In genomic region chr12:117047810-117048584, GRCh38 we compare ENCODE assay signal across 14 cellular contexts. TPM values are rescaled to one million over a fixed set of nuclear protein-coding genes. Genes with fewer than 3 reads are reported as not detected.
A peak's percentile ranks its signal among the peaks of the same experiment; 100 is the strongest.
DNase-seq lines count a peak whose midpoint lies in the region; ATAC-seq, FAIRE-seq and TF ChIP-seq lines count a peak whose summit lies in the region.
"Had no signal": no experiment of that assay in that cellular context is flagged by ENCODE, and none has a peak within 500 bp of the region (broad histone marks: within the 10 kb centered on the region; RNA-seq: fewer than 3 reads in every experiment).

No MANE protein-coding gene starts in this region.

- peak overlapping the region; percentile 73 for H3K27ac Mint-ChIP-seq in GM23338
- H3K27ac Mint-ChIP-seq in WTC11 = peak overlapping the region; percentile 95
- H3K27ac Mint-ChIP-seq: activated naive CD8-positive, alpha-beta T cell treated with anti-CD3 and anti-CD28 coated beads, Interleukin-2, amount 10 ng/mL, durations not matched to agents 7 days and 5 days had no signal

- TF ChIP-seq CTCF in GM23338 (conservative IDR thresholded peaks at IDR 0.05; ENCODE audit: low read depth in 2 of 2) = no peak
- no peak for TF ChIP-seq CTCF in WTC11 (IDR thresholded peaks at IDR 0.05)
- no peak for TF ChIP-seq CTCF in left ventricle myocardium inferior (IDR thresholded peaks at IDR 0.05; ENCODE audit: borderline replicate concordance)
- TF ChIP-seq CTCF in retinal pigment epithelial cell (conservative IDR thresholded peaks at IDR 0.05; ENCODE audit: low read depth, low read length) = no peak
- no peak for TF ChIP-seq CTCF in transverse colon (IDR thresholded peaks at IDR 0.05)

- in situ Hi-C loops in transverse colon (cut with MboI; ENCODE audit: low pct_ligation_motif_present in 1 of 4, low pct_unique_long_range_greater_than_20kb in 1 of 4, low sequenced_read_pairs in 3 of 4) = no loop called here

- 50 to 89% methylated on average over 3 to 18 of the region's 18 CpGs for WGBS in transverse colon (ENCODE audit: low coverage in 1 of 2), 2 donors

- no peak overlapping the region for H3K4me3 Mint-ChIP-seq in GM23338
- H3K4me3 Mint-ChIP-seq in WTC11 = no peak overlapping the region
- H3K4me3 Mint-ChIP-seq: activated naive CD8-positive, alpha-beta T cell treated with anti-CD3 and anti-CD28 coated beads, Interleukin-2, amount 10 ng/mL, durations not matched to agents 7 days and 5 days had no signal

- H3K4me1 Mint-ChIP-seq in GM23338 (peaks cover 51% of the 10 kb centered on the region), WTC11 (peaks cover 55% of the 10 kb centered on the region)

- H3K4me1 ChIP-seq in GM23338 (ENCODE audit: insufficient read depth) (peaks cover 11% of the 10 kb centered on the region), left ventricle myocardium inferior (peaks cover 89% of the 10 kb centered on the region), transverse colon (peaks cover 0 to 9% (median 2%) of the 10 kb centered on the region in 4 donors)

- H3K27me3 Mint-ChIP-seq in GM23338 (ENCODE audit: insufficient read depth, low read depth, poor library complexity) (peaks cover 10% of the 10 kb centered on the region), WTC11 (ENCODE audit: low read depth) (no peaks in the 10 kb centered on the region)
- H3K27me3 Mint-ChIP-seq: activated naive CD8-positive, alpha-beta T cell treated with anti-CD3 and anti-CD28 coated beads, Interleukin-2, amount 10 ng/mL, durations not matched to agents 7 days and 5 days had no signal

- DNase-seq in GM23338 (ENCODE audit: low spot score) (no peak), WTC11 (ENCODE audit: low spot score) (no peak), left ventricle myocardium inferior (peak; percentile 73), retinal pigment epithelial cell (ENCODE audit: low read depth) (peak; percentile 50), NCI-H1105 (lab: John Stamatoyannopoulos, UW) (no peak), SIG-M5 (lab: John Stamatoyannopoulos, UW) (no peak), transverse colon (no peak), GM19239 (ENCODE audit: insufficient read length, low spot score) (no peak)
- DNase-seq: activated naive CD8-positive, alpha-beta T cell treated with anti-CD3 and anti-CD28 coated beads, Interleukin-2, amount 10 ng/mL, durations not matched to agents 7 days and 5 days; NCI-H187; stimulated activated CD4-positive, alpha-beta T cell treated with anti-CD3 and anti-CD28 coated beads, Interleukin-2, amount 100 ng/mL, for 24 hours had no signal

- H3K9me3 ChIP-seq in left ventricle myocardium inferior (replicated peaks) (no peaks in the 10 kb centered on the region), transverse colon (no peaks in the 10 kb centered on the region)

- no peaks in the 10 kb centered on the region for H3F3A ChIP-seq in GM23338 (replicated peaks; ENCODE audit: low read depth)

- H3K36me3 Mint-ChIP-seq in GM23338 (ENCODE audit: low read depth) (no peaks in the 10 kb centered on the region; the same call in 2 of the 3 replicates), WTC11 (no peaks in the 10 kb centered on the region)

- H3K4me3 ChIP-seq in GM23338 (no peak overlapping the region), left ventricle myocardium inferior (peak overlapping the region; percentile 28), retinal pigment epithelial cell (ENCODE audit: low read length) (no peak overlapping the region), transverse colon (no peak overlapping the region)

- H3K27me3 ChIP-seq in GM23338 (ENCODE audit: insufficient read depth) = no peaks in the 10 kb centered on the region
- no peaks in the 10 kb centered on the region for H3K27me3 ChIP-seq in left ventricle myocardium inferior (ENCODE audit: low read depth)
- peaks cover 9% of the 10 kb centered on the region for H3K27me3 ChIP-seq in transverse colon

- H3K36me3 ChIP-seq in GM23338 (ENCODE audit: insufficient read depth) = no peaks in the 10 kb centered on the region
- H3K36me3 ChIP-seq in left ventricle myocardium inferior = no peaks in the 10 kb centered on the region
- H3K36me3 ChIP-seq in transverse colon = no peaks in the 10 kb centered on the region

- no peak overlapping the region for H2AFZ ChIP-seq in GM23338

- POLR2A ChIA-PET in WTC11 (lab: Charles Lee) = no interaction called here

- CTCF ChIA-PET in WTC11 (lab: Charles Lee) = interaction anchor here (0.8 to 1.4 kb wide), 3 partner anchors 10 to 72 kb away, joined by 3 to 4 read pairs (median 3); no protein-coding TSS in a partner anchor

- H3K4me2 ChIP-seq in GM23338 = no peak overlapping the region

- no peaks in the 10 kb centered on the region for H3K9me2 ChIP-seq in GM23338 (ENCODE audit: insufficient read depth)

- no peaks in the 10 kb centered on the region for H3K79me2 ChIP-seq in GM23338 (replicated peaks; ENCODE audit: insufficient read depth)

- H3K9me3 Mint-ChIP-seq in GM23338 (no peaks in the 10 kb centered on the region), WTC11 (no peaks in the 10 kb centered on the region)
- H3K9me3 Mint-ChIP-seq: activated naive CD8-positive, alpha-beta T cell treated with anti-CD3 and anti-CD28 coated beads, Interleukin-2, amount 10 ng/mL, durations not matched to agents 7 days and 5 days had no signal

- TF ChIP-seq EP300 in transverse colon (IDR thresholded peaks at IDR 0.05; ENCODE audit: low read depth) = no peak

- no peak overlapping the region for H3K27ac ChIP-seq in GM23338 (ENCODE audit: low read depth)
- peak overlapping the region; percentile 95 for H3K27ac ChIP-seq in left ventricle myocardium inferior (replicated peaks)
- H3K27ac ChIP-seq in transverse colon = no peak overlapping the region

- H4K20me1 ChIP-seq in GM23338 (replicated peaks; ENCODE audit: insufficient read depth) = no peaks in the 10 kb centered on the region

- ATAC-seq in GM23338 (no peak), WTC11 (no peak)
- ATAC-seq: activated CD4-positive, CD25-positive, alpha-beta regulatory T cell treated with anti-CD3 and anti-CD28 coated beads, Interleukin-2, amount 50 U/mL, for 24 hours had no signal

- no peak for TF ChIP-seq POLR2A in transverse colon (IDR thresholded peaks at IDR 0.05)

- intact Hi-C loops in left ventricle myocardium inferior (cut with micrococcal nuclease) = no loop called here
- intact Hi-C loops in transverse colon (cut with DNase I; ENCODE audit: low total_unique reads) = no loop called here

- FAIRE-seq in GM19239 (lab: Jason Lieb, UNC) = no peak
- FAIRE-seq: frontal cortex had no signal

TF ChIP-seq in GM23338, 12 proteins besides CTCF, POLR2A, EP300 and RAD21:
- TF ChIP-seq STAT1 (IDR thresholded peaks at IDR 0.05; ENCODE audit: unreplicated experiment) = no peak

TF ChIP-seq in WTC11, 78 proteins besides CTCF, POLR2A, EP300 and RAD21:
- TF ChIP-seq ZNF425 (CRISPR knock-in tag; conservative IDR thresholded peaks at IDR 0.05) (no peak), ZNF121 (CRISPR knock-in tag; IDR thresholded peaks at IDR 0.05) (peak; percentile 57; the same call in 1 of the 2 replicates), FOXK1 (CRISPR knock-in tag; IDR thresholded peaks at IDR 0.05) (peak; percentile 68; the same call in 1 of the 2 replicates)
TF ChIP-seq in WTC11: peak in this region for 2.

RNA-seq across cellular contexts. Expression of gene TESC, which starts 51.2 kb away (rescaled TPM):
- total RNA-seq in GM23338 (2014; rRNA removed; shearing (Covaris generic)) = 4.2 and 17.0 TPM in 2 replicates
- polyA plus RNA-seq in GM23338 (2016; fragmentation: Nextera tagmentation; extraction: Ambion mirVana) = 10.4 and 12.0 TPM in 2 replicates
- total RNA-seq in WTC11 (2021) = 10.8 to 15.5 TPM (median 14.9 TPM) in 3 replicates
- 92.1 TPM for total RNA-seq in left ventricle myocardium inferior
- total RNA-seq in transverse colon = 1 to 10 TPM in 3 of 4 donors, not detected in 1; 1.6 to 4.9 (median 3.6) TPM
- total RNA-seq: myocyte had no signal

Comparison
In these comparisons a context has a peak if more than half of its experiments do, and no peak if none do; other contexts are left out.
1. DNase-seq: peak in left ventricle myocardium inferior (single experiment) and retinal pigment epithelial cell (single experiment); none in GM23338 (single experiment), WTC11 (single experiment), NCI-H1105 (single experiment), SIG-M5 (single experiment), transverse colon (single experiment) and GM19239 (single experiment).